Comparison of ENCODE assay signal across 35 cellular contexts in the genomic region with DNA sequence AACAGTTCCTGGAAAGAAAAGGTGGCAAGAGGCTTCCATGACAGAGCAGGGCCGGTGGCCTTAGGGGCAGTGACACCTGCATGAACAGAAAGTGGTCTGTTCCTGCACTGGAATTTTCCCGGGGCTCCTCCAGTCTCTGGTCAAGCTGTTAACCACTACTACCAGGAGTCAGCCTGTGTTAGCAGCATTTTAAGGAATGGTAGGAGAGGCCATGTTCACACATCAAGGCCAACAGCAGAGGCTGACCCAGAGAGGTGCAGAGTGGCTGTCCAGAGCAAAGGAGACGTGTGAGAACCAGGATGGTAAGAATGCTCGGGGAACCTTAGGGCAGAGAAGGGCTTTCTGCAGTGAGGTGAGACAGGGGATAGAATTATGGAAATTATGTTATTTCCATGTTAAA. TPM values are rescaled to one million over a fixed set of nuclear protein-coding genes. Genes with fewer than 3 reads are reported as not detected.
"Had no signal": no experiment of that assay in that cellular context is flagged by ENCODE, and none has a peak within 500 bp of the region (broad histone marks: within the 10 kb centered on the region; RNA-seq: fewer than 3 reads in every experiment).

No MANE protein-coding gene starts in this region.

- H3K27me3 ChIP-seq: adrenal gland, cardiac muscle cell had no signal

- H3K4me3 ChIP-seq: adrenal gland, cardiac muscle cell had no signal

- ATAC-seq: activated CD8-positive, alpha-beta T cell treated with anti-CD3 and anti-CD28 coated beads for 36 hours; activated naive CD4-positive, alpha-beta T cell treated with anti-CD3 and anti-CD28 coated beads, Interleukin-2, amount 50 U/mL, for 72 hours; activated T-cell treated with anti-CD3 and anti-CD28 coated beads, Interleukin-2, amount 50 U/mL, for 4 hours; activated T-cell treated with anti-CD3 and anti-CD28 coated beads, Interleukin-2, amount 50 U/mL, for 72 hours; activated T-helper 17 cell treated with anti-CD3 and anti-CD28 coated beads, Interleukin-2, amount 50 U/mL, for 72 hours had no signal

- DNase-seq: activated B cell treated with CpG ODN at 0.5 μM for 24 hours; activated CD4-positive, alpha-beta memory T cell treated with anti-CD3 and anti-CD28 coated beads for 36 hours; activated CD4-positive, alpha-beta T cell treated with anti-CD3 and anti-CD28 coated beads for 4 hours; activated CD4-positive, alpha-beta T cell treated with anti-CD3 and anti-CD28 coated beads, Interleukin-2, amount 10 ng/mL, durations not matched to agents 24 days and 14 days; activated CD4-positive, alpha-beta T cell treated with anti-CD3 and anti-CD28 coated beads, Interleukin-2, amount 50 U/mL, for 1 hour; activated CD4-positive, alpha-beta T cell treated with anti-CD3 and anti-CD28 coated beads, Interleukin-2, amount 50 U/mL, for 4 hours; activated CD4-positive, CD25-positive, alpha-beta regulatory T cell treated with anti-CD3 and anti-CD28 coated beads, Interleukin-2, amount 50 U/mL, for 72 hours; activated CD8-positive, alpha-beta memory T cell treated with anti-CD3 and anti-CD28 coated beads, Interleukin-2, amount 50 U/mL, for 4 hours; activated CD8-positive, alpha-beta T cell treated with anti-CD3 and anti-CD28 coated beads for 36 hours; activated effector memory CD4-positive, alpha-beta T cell treated with anti-CD3 and anti-CD28 coated beads, Interleukin-2, amount 50 U/mL, for 16 hours; activated gamma-delta T cell treated with Interleukin-2 at 50 U/mL for 16 hours; activated naive CD4-positive, alpha-beta T cell; activated naive CD4-positive, alpha-beta T cell treated with anti-CD3 and anti-CD28 coated beads for 36 hours; activated naive CD4-positive, alpha-beta T cell treated with anti-CD3 and anti-CD28 coated beads, Interleukin-2, amount 50 U/mL, for 16 hours; activated naive CD8-positive, alpha-beta T cell treated with anti-CD3 and anti-CD28 coated beads for 36 hours; activated T-cell treated with anti-CD3 and anti-CD28 coated beads for 4 hours; activated T-cell treated with anti-CD3 and anti-CD28 coated beads, Interleukin-2, amount 50 U/mL, for 1 hour; activated T-cell treated with anti-CD3 and anti-CD28 coated beads, Interleukin-2, amount 50 U/mL, for 4 hours; activated T-cell treated with anti-CD3 and anti-CD28 coated beads, Interleukin-2, amount 50 U/mL, for 72 hours; adrenal gland; amniotic stem cell; aorta; caudate nucleus; cerebellar nuclear complex; T-helper 2 cell; T-helper 9 cell had no signal

- H3K27ac ChIP-seq: adrenal gland, cardiac muscle cell, VCaP had no signal

- H3K9me3 ChIP-seq: adrenal gland had no signal

- H3K36me3 ChIP-seq: adrenal gland, cardiac muscle cell had no signal

- H3K4me1 ChIP-seq: adrenal gland had no signal

RNA-seq across cellular contexts. Expression of a gene that starts 8.5 kb away (rescaled TPM):
- total RNA-seq: activated CD4-positive, alpha-beta memory T cell treated with anti-CD3 and anti-CD28 coated beads for 36 hours; activated CD4-positive, alpha-beta T cell treated with anti-CD3 and anti-CD28 coated beads, Interleukin-2, amount 10 ng/mL, durations not matched to agents 24 days and 14 days; activated CD8-positive, alpha-beta memory T cell treated with anti-CD3 and anti-CD28 coated beads for 36 hours; activated CD8-positive, alpha-beta T cell treated with anti-CD3 and anti-CD28 coated beads for 36 hours; activated naive CD4-positive, alpha-beta T cell treated with anti-CD3 and anti-CD28 coated beads for 36 hours; activated naive CD8-positive, alpha-beta T cell treated with anti-CD3 and anti-CD28 coated beads for 36 hours; activated T-cell treated with anti-CD3 and anti-CD28 coated beads, Interleukin-2, amount 50 U/mL, for 4 hours; activated T-helper 1 cell treated with anti-CD3 and anti-CD28 coated beads, Interleukin-12 subunit alpha, Interleukin-12 subunit beta, Interleukin-2, Interleukin-4 antibody, amounts not matched to agents 30 ng/mL and 10 ng/mL and 1 ng/mL, durations not matched to agents 14 hours and 24 hours and 36 hours; adrenal gland; bronchial epithelial cell; cardiac muscle cell; chondrocyte had no signal

RNA-seq across cellular contexts. Expression of a gene that starts 14.7 kb away (rescaled TPM):
- total RNA-seq: activated B cell treated with CpG ODN at 0.5 μM for 24 hours; activated CD4-positive, alpha-beta memory T cell treated with anti-CD3 and anti-CD28 coated beads for 36 hours; activated CD4-positive, alpha-beta T cell treated with anti-CD3 and anti-CD28 coated beads, Interleukin-2, amount 10 ng/mL, durations not matched to agents 24 days and 14 days; activated CD8-positive, alpha-beta memory T cell treated with anti-CD3 and anti-CD28 coated beads for 36 hours; activated CD8-positive, alpha-beta T cell treated with anti-CD3 and anti-CD28 coated beads for 36 hours; activated naive CD4-positive, alpha-beta T cell treated with anti-CD3 and anti-CD28 coated beads for 36 hours; activated naive CD4-positive, alpha-beta T cell treated with anti-CD3 and anti-CD28 coated beads, Interleukin-2, amount 50 U/mL, for 72 hours; activated naive CD8-positive, alpha-beta T cell treated with anti-CD3 and anti-CD28 coated beads for 36 hours; activated T-cell treated with anti-CD3 and anti-CD28 coated beads, Interleukin-2, amount 50 U/mL, for 4 hours; activated T-cell treated with anti-CD3 and anti-CD28 coated beads, Interleukin-2, amount 50 U/mL, for 72 hours; activated T-helper 1 cell treated with anti-CD3 and anti-CD28 coated beads, Interleukin-12 subunit alpha, Interleukin-12 subunit beta, Interleukin-2, Interleukin-4 antibody, amounts not matched to agents 30 ng/mL and 10 ng/mL and 1 ng/mL, durations not matched to agents 14 hours and 24 hours and 36 hours; activated T-helper 17 cell treated with anti-CD3 and anti-CD28 coated beads, Interleukin-2, amount 50 U/mL, for 72 hours; adrenal gland; aorta; bronchial epithelial cell; chondrocyte; T-helper 1 cell treated with Interleukin-12 subunit alpha and Interleukin-12 subunit beta and Interleukin-4 antibody, amounts not matched to agents 30 ng/mL and 1 ng/mL, for 36 hours had no signal

RNA-seq across cellular contexts. Expression of a gene that starts 34.3 kb away (rescaled TPM):
- total RNA-seq: activated B cell treated with CpG ODN at 0.5 μM for 24 hours; activated CD4-positive, alpha-beta memory T cell treated with anti-CD3 and anti-CD28 coated beads for 36 hours; activated CD4-positive, alpha-beta T cell treated with anti-CD3 and anti-CD28 coated beads, Interleukin-2, amount 10 ng/mL, durations not matched to agents 24 days and 14 days; activated CD8-positive, alpha-beta memory T cell treated with anti-CD3 and anti-CD28 coated beads for 36 hours; activated CD8-positive, alpha-beta T cell treated with anti-CD3 and anti-CD28 coated beads for 36 hours; activated naive CD4-positive, alpha-beta T cell treated with anti-CD3 and anti-CD28 coated beads for 36 hours; activated naive CD8-positive, alpha-beta T cell treated with anti-CD3 and anti-CD28 coated beads for 36 hours; activated T-cell treated with anti-CD3 and anti-CD28 coated beads, Interleukin-2, amount 50 U/mL, for 4 hours; activated T-cell treated with anti-CD3 and anti-CD28 coated beads, Interleukin-2, amount 50 U/mL, for 72 hours; activated T-helper 1 cell treated with anti-CD3 and anti-CD28 coated beads, Interleukin-12 subunit alpha, Interleukin-12 subunit beta, Interleukin-2, Interleukin-4 antibody, amounts not matched to agents 30 ng/mL and 10 ng/mL and 1 ng/mL, durations not matched to agents 14 hours and 24 hours and 36 hours; adrenal gland; aorta; bronchial epithelial cell; chondrocyte; T-helper 1 cell treated with Interleukin-12 subunit alpha and Interleukin-12 subunit beta and Interleukin-4 antibody, amounts not matched to agents 30 ng/mL and 1 ng/mL, for 36 hours had no signal
